10 cellular contexts compared by ENCODE assay signal in genomic region chr20:20019123-20019522, GRCh38. TPM values are rescaled to one million over a fixed set of nuclear protein-coding genes. Genes with fewer than 3 reads are reported as not detected.
A peak's percentile ranks its signal among the peaks of the same experiment; 100 is the strongest.
DNase-seq lines count a peak whose midpoint lies in the region; ATAC-seq and TF ChIP-seq lines count a peak whose summit lies in the region.
"Had no signal": no experiment of that assay in that cellular context is flagged by ENCODE, and none has a peak within 500 bp of the region (broad histone marks: within the 10 kb centered on the region; RNA-seq: fewer than 3 reads in every experiment).

No MANE protein-coding gene starts in this region.

- H3K4me3 Mint-ChIP-seq in CD8-positive, alpha-beta memory T cell = peak overlapping the region; percentile 85 to 96 (median 88)
- peak overlapping the region; percentile 85 for H3K4me3 Mint-ChIP-seq in activated naive CD8-positive, alpha-beta T cell treated with anti-CD3 and anti-CD28 coated beads, Interleukin-2, amount 50 U/mL, for 24 hours
- peak overlapping the region; percentile 85 to 95 (median 92) for H3K4me3 Mint-ChIP-seq in naive thymus-derived CD4-positive, alpha-beta T cell

- TF ChIP-seq CTCF in uterus (IDR thresholded peaks at IDR 0.05) = no peak

- H3K9me3 ChIP-seq in CD8-positive, alpha-beta memory T cell (ENCODE audit: low read length) = no peaks in the 10 kb centered on the region
- H3K9me3 ChIP-seq in naive thymus-derived CD4-positive, alpha-beta T cell (ENCODE audit: control insufficient read depth in 2 of 3, low read length in 3 of 3) = no peaks in the 10 kb centered on the region
- H3K9me3 ChIP-seq in uterus = no peaks in the 10 kb centered on the region
- no peaks in the 10 kb centered on the region for H3K9me3 ChIP-seq in effector memory CD4-positive, alpha-beta T cell (ENCODE audit: control insufficient read depth, low read length)

- H3K27ac Mint-ChIP-seq in CD8-positive, alpha-beta memory T cell = peak overlapping the region; percentile 80 to 93 (median 88)
- peak overlapping the region; percentile 75 for H3K27ac Mint-ChIP-seq in activated naive CD8-positive, alpha-beta T cell treated with anti-CD3 and anti-CD28 coated beads, Interleukin-2, amount 50 U/mL, for 24 hours
- H3K27ac Mint-ChIP-seq in naive thymus-derived CD4-positive, alpha-beta T cell = peak overlapping the region in 7 of 9 donors; percentile 76 to 93 (median 90)

- POLR2A ChIA-PET in CD8-positive, alpha-beta memory T cell (lab: Charles Lee) = interaction anchor here (0.7 kb wide), 1 partner anchor 33 kb away, joined by 3 read pairs; the partner anchor contains the start of genes CFAP61 and CRNKL1
- POLR2A ChIA-PET in naive thymus-derived CD4-positive, alpha-beta T cell (lab: Charles Lee) = interaction anchor here (1.2 kb wide), 1 partner anchor 33 kb away, joined by 3 read pairs; the partner anchor contains the start of genes CFAP61 and CRNKL1

- no peaks in the 10 kb centered on the region for H3K27me3 ChIP-seq in CD8-positive, alpha-beta memory T cell (ENCODE audit: insufficient read depth, low read length, poor library complexity, severe bottlenecking)
- H3K27me3 ChIP-seq in naive thymus-derived CD4-positive, alpha-beta T cell (ENCODE audit: control insufficient read depth in 2 of 2, insufficient read depth in 2 of 2, low read length in 2 of 2) = no peaks in the 10 kb centered on the region
- H3K27me3 ChIP-seq in uterus = no peaks in the 10 kb centered on the region
- no peaks in the 10 kb centered on the region for H3K27me3 ChIP-seq in effector memory CD4-positive, alpha-beta T cell (replicated peaks; ENCODE audit: control insufficient read depth, insufficient read depth, low read length, poor library complexity, severe bottlenecking)

- no peak for ATAC-seq in activated naive CD8-positive, alpha-beta T cell treated with anti-CD3 and anti-CD28 coated beads, Interleukin-2, amount 50 U/mL, for 24 hours
- ATAC-seq in naive thymus-derived CD4-positive, alpha-beta T cell = no peak
- ATAC-seq in HG02981 (IDR thresholded peaks at IDR 0.05; ENCODE audit: unreplicated experiment) = no peak

- CTCF ChIA-PET in CD8-positive, alpha-beta memory T cell (lab: Charles Lee) = no interaction called here
- CTCF ChIA-PET in naive thymus-derived CD4-positive, alpha-beta T cell (lab: Charles Lee) = no interaction called here

- DNase-seq in CD8-positive, alpha-beta memory T cell = no peak
- peak; percentile 76 for DNase-seq in HT-29 (ENCODE audit: low spot score)
- DNase-seq in activated naive CD8-positive, alpha-beta T cell treated with anti-CD3 and anti-CD28 coated beads, Interleukin-2, amount 50 U/mL, for 24 hours = no peak
- no peak for DNase-seq in naive thymus-derived CD4-positive, alpha-beta T cell
- no peak for DNase-seq in uterus
- no peak for DNase-seq in effector memory CD4-positive, alpha-beta T cell
- no peak for DNase-seq in OCI-M2 (lab: John Stamatoyannopoulos, UW; ENCODE audit: unreplicated experiment)
- DNase-seq: GF-D8 had no signal

- H3K4me3 ChIP-seq in CD8-positive, alpha-beta memory T cell (ENCODE audit: low read length) = no peak overlapping the region
- H3K4me3 ChIP-seq in naive thymus-derived CD4-positive, alpha-beta T cell (ENCODE audit: low read length) = no peak overlapping the region
- no peak overlapping the region for H3K4me3 ChIP-seq in uterus
- H3K4me3 ChIP-seq in effector memory CD4-positive, alpha-beta T cell (ENCODE audit: insufficient read depth, low read depth, low read length, poor library complexity, severe bottlenecking) = no peak overlapping the region

- TF ChIP-seq POLR2A in uterus (IDR thresholded peaks at IDR 0.05) = no peak

- H3K4me1 ChIP-seq in CD8-positive, alpha-beta memory T cell (ENCODE audit: insufficient read depth, low read length) = peaks cover 32% of the 10 kb centered on the region
- H3K4me1 ChIP-seq in naive thymus-derived CD4-positive, alpha-beta T cell (ENCODE audit: control insufficient read depth in 2 of 2, insufficient read depth in 2 of 2, low read length in 2 of 2) = peaks cover 9 to 28% of the 10 kb centered on the region in 2 donors
- peaks cover 3% of the 10 kb centered on the region in 2 donors for H3K4me1 ChIP-seq in uterus
- H3K4me1 ChIP-seq in effector memory CD4-positive, alpha-beta T cell (ENCODE audit: control insufficient read depth, insufficient read depth, low read length, poor library complexity, severe bottlenecking) = peaks cover 15% of the 10 kb centered on the region

- no peaks in the 10 kb centered on the region for H3K36me3 ChIP-seq in CD8-positive, alpha-beta memory T cell (ENCODE audit: insufficient read depth, low read length)
- H3K36me3 ChIP-seq in naive thymus-derived CD4-positive, alpha-beta T cell (ENCODE audit: control insufficient read depth in 2 of 3, insufficient read depth in 3 of 3, low read length in 3 of 3) = peaks cover 0 to 18% (median 0%) of the 10 kb centered on the region in 3 experiments
- H3K36me3 ChIP-seq in uterus = no peaks in the 10 kb centered on the region
- peaks cover 8% of the 10 kb centered on the region for H3K36me3 ChIP-seq in effector memory CD4-positive, alpha-beta T cell (ENCODE audit: control insufficient read depth, insufficient read depth, low read length)

- no peaks in the 10 kb centered on the region for H3K9me3 Mint-ChIP-seq in CD8-positive, alpha-beta memory T cell
- no peaks in the 10 kb centered on the region for H3K9me3 Mint-ChIP-seq in activated naive CD8-positive, alpha-beta T cell treated with anti-CD3 and anti-CD28 coated beads, Interleukin-2, amount 50 U/mL, for 24 hours
- no peaks in the 10 kb centered on the region for H3K9me3 Mint-ChIP-seq in naive thymus-derived CD4-positive, alpha-beta T cell

- no peak overlapping the region for H3K27ac ChIP-seq in CD8-positive, alpha-beta memory T cell (ENCODE audit: low read depth, low read length)
- peak overlapping the region; percentile 83 for H3K27ac ChIP-seq in naive thymus-derived CD4-positive, alpha-beta T cell (ENCODE audit: low read depth, low read length)
- peak overlapping the region in 1 of 2 donors; percentile 20 for H3K27ac ChIP-seq in uterus
- no peak overlapping the region for H3K27ac ChIP-seq in effector memory CD4-positive, alpha-beta T cell (ENCODE audit: insufficient read depth, low read length, poor library complexity, severe bottlenecking)

- intact Hi-C loops in naive thymus-derived CD4-positive, alpha-beta T cell (cut with micrococcal nuclease) = loop anchor here in 1 of 2 donors (5.0 kb wide), 4 partner anchors 1227 to 1882 kb away; partner anchors contain the start of genes DTD1, KAT14, PET117 and ZNF133
- intact Hi-C loops in uterus (cut with DNase I; ENCODE audit: low total_unique reads) = no loop called here

- peaks cover 0 to 39% (median 6%) of the 10 kb centered on the region in 3 donors for H3K36me3 Mint-ChIP-seq in CD8-positive, alpha-beta memory T cell
- H3K36me3 Mint-ChIP-seq in activated naive CD8-positive, alpha-beta T cell treated with anti-CD3 and anti-CD28 coated beads, Interleukin-2, amount 50 U/mL, for 24 hours (ENCODE audit: low read depth) = peaks cover 29% of the 10 kb centered on the region
- peaks cover 0 to 9% (median 4%) of the 10 kb centered on the region in 5 donors for H3K36me3 Mint-ChIP-seq in naive thymus-derived CD4-positive, alpha-beta T cell

- peaks cover 47 to 79% (median 58%) of the 10 kb centered on the region in 3 donors for H3K4me1 Mint-ChIP-seq in CD8-positive, alpha-beta memory T cell
- H3K4me1 Mint-ChIP-seq in activated naive CD8-positive, alpha-beta T cell treated with anti-CD3 and anti-CD28 coated beads, Interleukin-2, amount 50 U/mL, for 24 hours = peaks cover 71% of the 10 kb centered on the region
- H3K4me1 Mint-ChIP-seq in naive thymus-derived CD4-positive, alpha-beta T cell = peaks cover 36 to 77% (median 73%) of the 10 kb centered on the region in 7 donors

- peaks cover 0 to 2% of the 10 kb centered on the region in 2 donors for H3K27me3 Mint-ChIP-seq in CD8-positive, alpha-beta memory T cell
- H3K27me3 Mint-ChIP-seq in activated naive CD8-positive, alpha-beta T cell treated with anti-CD3 and anti-CD28 coated beads, Interleukin-2, amount 50 U/mL, for 24 hours = no peaks in the 10 kb centered on the region
- H3K27me3 Mint-ChIP-seq in naive thymus-derived CD4-positive, alpha-beta T cell = no peaks in the 10 kb centered on the region

RNA-seq across cellular contexts. Expression of gene NAA20, which starts 2.0 kb away (rescaled TPM):
- 10 to 100 TPM; 98.8 to 99.6 TPM for total RNA-seq in CD8-positive, alpha-beta memory T cell
- 69.8 TPM for polyA plus RNA-seq in CD8-positive, alpha-beta memory T cell
- total RNA-seq in HT-29 (2014; rRNA removed; shearing (Covaris generic)) = 49.4 and 50.9 TPM in 2 replicates
- total RNA-seq in naive thymus-derived CD4-positive, alpha-beta T cell = 10 to 100 TPM; 21.5 to 52.6 (median 28.3) TPM
- polyA plus RNA-seq in naive thymus-derived CD4-positive, alpha-beta T cell = 10 to 100 TPM; 50.0 to 90.2 TPM
- 10 to 100 TPM; 24.7 to 55.7 (median 35.2) TPM for total RNA-seq in uterus

RNA-seq across cellular contexts. Expression of gene CRNKL1, which starts 33.1 kb away (rescaled TPM):
- total RNA-seq in CD8-positive, alpha-beta memory T cell = 10 to 100 TPM; 28.6 to 29.4 TPM
- 15.3 TPM for polyA plus RNA-seq in CD8-positive, alpha-beta memory T cell
- total RNA-seq in HT-29 (2014; rRNA removed; shearing (Covaris generic)) = 8.1 and 9.1 TPM in 2 replicates
- total RNA-seq in naive thymus-derived CD4-positive, alpha-beta T cell = 10 to 100 TPM; 17.4 to 32.1 (median 21.6) TPM
- 10 to 100 TPM in 1 of 2 donors, 1 to 10 TPM in 1; 9.1 to 15.6 TPM for polyA plus RNA-seq in naive thymus-derived CD4-positive, alpha-beta T cell
- 10 to 100 TPM; 21.8 to 58.4 (median 38.4) TPM for total RNA-seq in uterus

RNA-seq across cellular contexts. Expression of gene CFAP61, which starts 33.2 kb away (rescaled TPM):
- total RNA-seq in CD8-positive, alpha-beta memory T cell = not detected
- not detected for polyA plus RNA-seq in CD8-positive, alpha-beta memory T cell
- not detected in 2 replicates for total RNA-seq in HT-29 (2014; rRNA removed; shearing (Covaris generic))
- total RNA-seq in naive thymus-derived CD4-positive, alpha-beta T cell = not detected
- polyA plus RNA-seq in naive thymus-derived CD4-positive, alpha-beta T cell = not detected
- total RNA-seq in uterus = 1 to 10 TPM in 3 of 4 donors, not detected in 1; 3.0 to 8.2 (median 7.5) TPM
- total RNA-seq: fibroblast of lung had no signal
- polyA plus RNA-seq: fibroblast of lung had no signal
